ENCODE assay signal across 1 cellular context in the genomic region with DNA sequence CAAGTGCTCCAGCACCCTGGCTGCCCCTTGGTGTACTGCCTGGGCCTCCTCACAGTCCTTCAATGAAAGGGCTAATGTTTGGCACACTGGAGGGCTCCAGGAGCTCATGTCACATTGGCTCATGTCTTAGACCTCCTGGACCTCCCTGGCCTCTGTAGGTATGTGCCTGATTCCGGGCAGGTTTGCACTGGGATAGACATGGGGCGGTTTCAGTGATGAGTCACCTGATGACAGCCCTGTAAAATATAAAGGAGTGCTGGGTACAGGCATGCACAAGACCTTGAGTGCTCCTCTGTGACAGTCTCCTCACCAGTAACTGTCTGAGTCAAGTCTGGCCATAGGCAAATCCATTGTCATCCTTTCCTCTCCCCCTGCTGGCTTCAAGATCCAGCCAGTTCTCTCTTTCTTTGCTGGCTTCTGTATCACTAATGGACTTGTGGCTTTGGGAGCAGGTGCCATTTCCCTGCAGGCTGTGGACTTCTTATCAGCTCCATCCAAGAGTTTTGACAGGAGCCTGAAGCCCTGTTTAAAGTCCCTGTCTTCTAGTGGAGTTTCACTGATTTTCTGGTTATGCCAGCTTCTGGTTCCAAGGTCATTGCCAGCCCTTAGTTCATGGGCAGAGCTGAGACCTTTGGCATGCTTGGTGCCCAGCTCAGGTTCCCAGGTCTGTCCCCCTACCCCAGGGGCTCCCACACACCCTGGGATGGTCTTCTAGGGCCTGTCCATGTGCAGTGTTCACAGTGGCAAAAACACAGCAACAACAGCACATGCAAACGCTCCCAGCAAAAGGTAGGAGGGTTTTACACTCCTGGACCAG.
TF ChIP-seq lines count a peak whose summit lies in the region.

No MANE protein-coding gene starts in this region.

TF ChIP-seq in H1, 55 proteins besides CTCF, POLR2A, EP300 and RAD21:
- TF ChIP-seq BCL11A (IDR thresholded peaks at IDR 0.05; ENCODE audit: low read depth in 2 of 2, low read length in 2 of 2) (no peak), HDAC6 (IDR thresholded peaks at IDR 0.05; ENCODE audit: low read depth, low read length) (no peak), RNF2 (IDR thresholded peaks at IDR 0.05; ENCODE audit: borderline replicate concordance, low read depth, low read length, missing control alignments, poor library complexity, severe bottlenecking) (no peak), HDAC2 (IDR thresholded peaks at IDR 0.05; ENCODE audit: borderline replicate concordance in 1 of 2, low read depth in 2 of 2, low read length in 2 of 2) (no peak), CHD2 (IDR thresholded peaks at IDR 0.05; ENCODE audit: low read length) (no peak), CBX5 (IDR thresholded peaks at IDR 0.05; ENCODE audit: low read depth, low read length) (no peak), RFX5 (IDR thresholded peaks at IDR 0.05; ENCODE audit: borderline replicate concordance, low read depth, low read length) (no peak), FOSL1 (IDR thresholded peaks at IDR 0.05; ENCODE audit: insufficient read depth, low read depth, low read length) (no peak), POU5F1 (IDR thresholded peaks at IDR 0.05; ENCODE audit: low read depth, low read length) (no peak), NRF1 (IDR thresholded peaks at IDR 0.05; ENCODE audit: low read depth, low read length) (no peak)
- TF ChIP-seq, protein P1, sequence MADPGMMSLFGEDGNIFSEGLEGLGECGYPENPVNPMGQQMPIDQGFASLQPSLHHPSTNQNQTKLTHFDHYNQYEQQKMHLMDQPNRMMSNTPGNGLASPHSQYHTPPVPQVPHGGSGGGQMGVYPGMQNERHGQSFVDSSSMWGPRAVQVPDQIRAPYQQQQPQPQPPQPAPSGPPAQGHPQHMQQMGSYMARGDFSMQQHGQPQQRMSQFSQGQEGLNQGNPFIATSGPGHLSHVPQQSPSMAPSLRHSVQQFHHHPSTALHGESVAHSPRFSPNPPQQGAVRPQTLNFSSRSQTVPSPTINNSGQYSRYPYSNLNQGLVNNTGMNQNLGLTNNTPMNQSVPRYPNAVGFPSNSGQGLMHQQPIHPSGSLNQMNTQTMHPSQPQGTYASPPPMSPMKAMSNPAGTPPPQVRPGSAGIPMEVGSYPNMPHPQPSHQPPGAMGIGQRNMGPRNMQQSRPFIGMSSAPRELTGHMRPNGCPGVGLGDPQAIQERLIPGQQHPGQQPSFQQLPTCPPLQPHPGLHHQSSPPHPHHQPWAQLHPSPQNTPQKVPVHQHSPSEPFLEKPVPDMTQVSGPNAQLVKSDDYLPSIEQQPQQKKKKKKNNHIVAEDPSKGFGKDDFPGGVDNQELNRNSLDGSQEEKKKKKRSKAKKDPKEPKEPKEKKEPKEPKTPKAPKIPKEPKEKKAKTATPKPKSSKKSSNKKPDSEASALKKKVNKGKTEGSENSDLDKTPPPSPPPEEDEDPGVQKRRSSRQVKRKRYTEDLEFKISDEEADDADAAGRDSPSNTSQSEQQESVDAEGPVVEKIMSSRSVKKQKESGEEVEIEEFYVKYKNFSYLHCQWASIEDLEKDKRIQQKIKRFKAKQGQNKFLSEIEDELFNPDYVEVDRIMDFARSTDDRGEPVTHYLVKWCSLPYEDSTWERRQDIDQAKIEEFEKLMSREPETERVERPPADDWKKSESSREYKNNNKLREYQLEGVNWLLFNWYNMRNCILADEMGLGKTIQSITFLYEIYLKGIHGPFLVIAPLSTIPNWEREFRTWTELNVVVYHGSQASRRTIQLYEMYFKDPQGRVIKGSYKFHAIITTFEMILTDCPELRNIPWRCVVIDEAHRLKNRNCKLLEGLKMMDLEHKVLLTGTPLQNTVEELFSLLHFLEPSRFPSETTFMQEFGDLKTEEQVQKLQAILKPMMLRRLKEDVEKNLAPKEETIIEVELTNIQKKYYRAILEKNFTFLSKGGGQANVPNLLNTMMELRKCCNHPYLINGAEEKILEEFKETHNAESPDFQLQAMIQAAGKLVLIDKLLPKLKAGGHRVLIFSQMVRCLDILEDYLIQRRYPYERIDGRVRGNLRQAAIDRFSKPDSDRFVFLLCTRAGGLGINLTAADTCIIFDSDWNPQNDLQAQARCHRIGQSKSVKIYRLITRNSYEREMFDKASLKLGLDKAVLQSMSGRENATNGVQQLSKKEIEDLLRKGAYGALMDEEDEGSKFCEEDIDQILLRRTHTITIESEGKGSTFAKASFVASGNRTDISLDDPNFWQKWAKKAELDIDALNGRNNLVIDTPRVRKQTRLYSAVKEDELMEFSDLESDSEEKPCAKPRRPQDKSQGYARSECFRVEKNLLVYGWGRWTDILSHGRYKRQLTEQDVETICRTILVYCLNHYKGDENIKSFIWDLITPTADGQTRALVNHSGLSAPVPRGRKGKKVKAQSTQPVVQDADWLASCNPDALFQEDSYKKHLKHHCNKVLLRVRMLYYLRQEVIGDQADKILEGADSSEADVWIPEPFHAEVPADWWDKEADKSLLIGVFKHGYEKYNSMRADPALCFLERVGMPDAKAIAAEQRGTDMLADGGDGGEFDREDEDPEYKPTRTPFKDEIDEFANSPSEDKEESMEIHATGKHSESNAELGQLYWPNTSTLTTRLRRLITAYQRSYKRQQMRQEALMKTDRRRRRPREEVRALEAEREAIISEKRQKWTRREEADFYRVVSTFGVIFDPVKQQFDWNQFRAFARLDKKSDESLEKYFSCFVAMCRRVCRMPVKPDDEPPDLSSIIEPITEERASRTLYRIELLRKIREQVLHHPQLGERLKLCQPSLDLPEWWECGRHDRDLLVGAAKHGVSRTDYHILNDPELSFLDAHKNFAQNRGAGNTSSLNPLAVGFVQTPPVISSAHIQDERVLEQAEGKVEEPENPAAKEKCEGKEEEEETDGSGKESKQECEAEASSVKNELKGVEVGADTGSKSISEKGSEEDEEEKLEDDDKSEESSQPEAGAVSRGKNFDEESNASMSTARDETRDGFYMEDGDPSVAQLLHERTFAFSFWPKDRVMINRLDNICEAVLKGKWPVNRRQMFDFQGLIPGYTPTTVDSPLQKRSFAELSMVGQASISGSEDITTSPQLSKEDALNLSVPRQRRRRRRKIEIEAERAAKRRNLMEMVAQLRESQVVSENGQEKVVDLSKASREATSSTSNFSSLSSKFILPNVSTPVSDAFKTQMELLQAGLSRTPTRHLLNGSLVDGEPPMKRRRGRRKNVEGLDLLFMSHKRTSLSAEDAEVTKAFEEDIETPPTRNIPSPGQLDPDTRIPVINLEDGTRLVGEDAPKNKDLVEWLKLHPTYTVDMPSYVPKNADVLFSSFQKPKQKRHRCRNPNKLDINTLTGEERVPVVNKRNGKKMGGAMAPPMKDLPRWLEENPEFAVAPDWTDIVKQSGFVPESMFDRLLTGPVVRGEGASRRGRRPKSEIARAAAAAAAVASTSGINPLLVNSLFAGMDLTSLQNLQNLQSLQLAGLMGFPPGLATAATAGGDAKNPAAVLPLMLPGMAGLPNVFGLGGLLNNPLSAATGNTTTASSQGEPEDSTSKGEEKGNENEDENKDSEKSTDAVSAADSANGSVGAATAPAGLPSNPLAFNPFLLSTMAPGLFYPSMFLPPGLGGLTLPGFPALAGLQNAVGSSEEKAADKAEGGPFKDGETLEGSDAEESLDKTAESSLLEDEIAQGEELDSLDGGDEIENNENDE (IDR thresholded peaks at IDR 0.05; ENCODE audit: insufficient replicate concordance, low read length) = no peak
- TF ChIP-seq, protein P2, sequence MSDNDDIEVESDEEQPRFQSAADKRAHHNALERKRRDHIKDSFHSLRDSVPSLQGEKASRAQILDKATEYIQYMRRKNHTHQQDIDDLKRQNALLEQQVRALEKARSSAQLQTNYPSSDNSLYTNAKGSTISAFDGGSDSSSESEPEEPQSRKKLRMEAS (IDR thresholded peaks at IDR 0.05) = no peak
